8 cellular contexts compared by ENCODE assay signal in genomic region chr2:58046585-58047372, GRCh38. TPM values are rescaled to one million over a fixed set of nuclear protein-coding genes. Genes with fewer than 3 reads are reported as not detected.
A peak's percentile ranks its signal among the peaks of the same experiment; 100 is the strongest.
DNase-seq lines count a peak whose midpoint lies in the region; TF ChIP-seq lines count a peak whose summit lies in the region.

VRK2 (plus strand) TSS chr2:58046806; CDS start chr2:58048832, 2,026 bp downstream.

- H3K4me1 Mint-ChIP-seq in H9, result peaks cover 25 to 32% of the 10 kb centered on the region in 2 experiments
- H3K4me1 Mint-ChIP-seq in activated naive CD8-positive, alpha-beta T cell (ENCODE audit: low read depth), result peaks cover 57% of the 10 kb centered on the region

- H4K5ac ChIP-seq in H9 (ENCODE audit: insufficient read length, low read depth, low read length), result peak within 1 kb of the TSS; percentile 92

- H2AFZ ChIP-seq in H9 (ENCODE audit: low read length) (peak within 1 kb of the TSS; percentile 88), parathyroid adenoma (peak within 1 kb of the TSS; percentile 99)

- H3K4me3 Mint-ChIP-seq in H9, result peak within 1 kb of the TSS; percentile 78 to 83
- peak within 1 kb of the TSS; percentile 89 for H3K4me3 Mint-ChIP-seq in activated naive CD8-positive, alpha-beta T cell

- in situ Hi-C loops in G401 (cut with HindIII; ENCODE audit: low sequenced_read_pairs), result no loop called here

- H3K36me3 Mint-ChIP-seq in H9 (ENCODE audit: insufficient read depth in 1 of 3, low read depth in 3 of 3), result peaks cover 3 to 12% (median 7%) of the 10 kb centered on the region in 3 experiments; a peak in 5 of 7 replicates
- peaks cover 6% of the 10 kb centered on the region for H3K36me3 Mint-ChIP-seq in activated naive CD8-positive, alpha-beta T cell

- H3K79me2 ChIP-seq in H9 (ENCODE audit: insufficient read depth, low read length) (no peaks in the 10 kb centered on the region), parathyroid adenoma (no peaks in the 10 kb centered on the region)

- H4K20me1 ChIP-seq in H9 (ENCODE audit: control insufficient read depth, insufficient read depth, insufficient read length), result no peaks in the 10 kb centered on the region

- peaks cover 31% of the 10 kb centered on the region for H3K36me3 ChIP-seq in MG63
- no peaks in the 10 kb centered on the region for H3K36me3 ChIP-seq in parathyroid adenoma (ENCODE audit: control insufficient read depth, insufficient read depth, low read length)
- no peaks in the 10 kb centered on the region for H3K36me3 ChIP-seq in tibial nerve

- intact Hi-C loops in head of caudate nucleus (cut with DNase I), result no loop called here

- H3K23ac ChIP-seq in H9 (ENCODE audit: insufficient read length, low read depth, low read length), result no peak within 1 kb of the TSS

- no peak within 1 kb of the TSS for H4K8ac ChIP-seq in H9 (replicated peaks; ENCODE audit: insufficient read length, low read depth, low read length)

- TF ChIP-seq EP300 in tibial nerve (IDR thresholded peaks at IDR 0.05), result peak in 1 of 2 donors; percentile 85

- H3K4me1 ChIP-seq in H9 (ENCODE audit: insufficient read depth, low read length) (peaks cover 2% of the 10 kb centered on the region; the same call in 1 of the 2 replicates), parathyroid adenoma (peaks cover 10% of the 10 kb centered on the region), tibial nerve (peaks cover 0 to 35% (median 14%) of the 10 kb centered on the region in 4 donors)

- peaks cover 13% of the 10 kb centered on the region for H3K23me2 ChIP-seq in H9 (ENCODE audit: insufficient read length, low read depth, low read length, poor library complexity, severe bottlenecking)

- TF ChIP-seq CTCF in H9 (conservative IDR thresholded peaks at IDR 0.05), result no peak; the same call in 2 of the 3 replicates
- TF ChIP-seq CTCF in parathyroid adenoma (IDR thresholded peaks at IDR 0.05), result peak; percentile 32
- TF ChIP-seq CTCF in tibial nerve (IDR thresholded peaks at IDR 0.05), result peak in 2 of 5 experiments; percentile 28 to 44

- no peak within 1 kb of the TSS for H4K91ac ChIP-seq in H9 (ENCODE audit: insufficient read length, low read depth, low read length)

- no peak within 1 kb of the TSS for H3T11ph ChIP-seq in H9 (ENCODE audit: low read length)

- WGBS in H9 (ENCODE audit: extremely low coverage, insufficient read length, low lambda C conversion rate), result no CpG with 5 or more reads among the region's 76 CpGs
- 1% methylated on average over 32 to 59 of the region's 76 CpGs for WGBS in tibial nerve, 2 donors

- H2BK12ac ChIP-seq in H9 (ENCODE audit: insufficient read length, low read depth, low read length), result peak within 1 kb of the TSS; percentile 57

- H3K27ac Mint-ChIP-seq in H9, result peak within 1 kb of the TSS; percentile 93
- peak within 1 kb of the TSS; percentile 91 for H3K27ac Mint-ChIP-seq in activated naive CD8-positive, alpha-beta T cell

- H2BK5ac ChIP-seq in H9 (ENCODE audit: insufficient read length, low read length), result no peak within 1 kb of the TSS

- H3K4me2 ChIP-seq in H9 (ENCODE audit: insufficient read depth, insufficient read length, low read length), result peak within 1 kb of the TSS; percentile 97
- H3K4me2 ChIP-seq in parathyroid adenoma (ENCODE audit: low read length), result peak within 1 kb of the TSS; percentile 73

- DNase-seq in G401 (ENCODE audit: low spot score) (peak; percentile 34), H9 (peak; percentile 92), MG63 (peak; percentile 96), SKM-1 (lab: John Stamatoyannopoulos, UW; ENCODE audit: unreplicated experiment) (peak; percentile 82), head of caudate nucleus (peak; percentile 26 to 81 (median 62)), tibial nerve (ENCODE audit: low spot score in 2 of 2) (peak; percentile 69 to 72)

- H3K56ac ChIP-seq in H9 (ENCODE audit: insufficient read length, low read depth, low read length), result no peak within 1 kb of the TSS

- peak within 1 kb of the TSS; percentile 93 for H3K9ac ChIP-seq in H9 (ENCODE audit: extremely low read depth, insufficient read length, low read length)
- peak within 1 kb of the TSS; percentile 88 for H3K9ac ChIP-seq in parathyroid adenoma

- H3K4me3 ChIP-seq in MG63 (peak within 1 kb of the TSS; percentile 85), parathyroid adenoma (ENCODE audit: low read depth, low read length) (peak within 1 kb of the TSS; percentile 65), tibial nerve (peak within 1 kb of the TSS; percentile 63 to 92 (median 76))

- H3K9me3 ChIP-seq in H9 (ENCODE audit: control insufficient read depth, low read depth, low read length) (no peaks in the 10 kb centered on the region), MG63 (no peaks in the 10 kb centered on the region), parathyroid adenoma (ENCODE audit: control insufficient read depth, low read length) (no peaks in the 10 kb centered on the region), tibial nerve (no peaks in the 10 kb centered on the region)

- no peaks in the 10 kb centered on the region for H3K79me1 ChIP-seq in H9 (ENCODE audit: insufficient read depth, low read depth, low read length, poor library complexity, severe bottlenecking)

- H3K27me3 Mint-ChIP-seq in H9 (ENCODE audit: low read depth), result no peaks in the 10 kb centered on the region
- no peaks in the 10 kb centered on the region for H3K27me3 Mint-ChIP-seq in activated naive CD8-positive, alpha-beta T cell

- TF ChIP-seq POLR2A in tibial nerve (IDR thresholded peaks at IDR 0.05), result peak; percentile 25 to 60

- no peaks in the 10 kb centered on the region for H3K27me3 ChIP-seq in H9 (ENCODE audit: insufficient read depth, low read length)
- no peaks in the 10 kb centered on the region for H3K27me3 ChIP-seq in MG63
- H3K27me3 ChIP-seq in parathyroid adenoma (ENCODE audit: control insufficient read depth, insufficient read depth, low read length), result no peaks in the 10 kb centered on the region
- no peaks in the 10 kb centered on the region for H3K27me3 ChIP-seq in tibial nerve

- H2BK120ac ChIP-seq in H9 (ENCODE audit: low read depth, low read length, poor library complexity, severe bottlenecking), result peak within 1 kb of the TSS; percentile 12

- H3K9me3 Mint-ChIP-seq in H9, result no peaks in the 10 kb centered on the region
- H3K9me3 Mint-ChIP-seq in activated naive CD8-positive, alpha-beta T cell (ENCODE audit: low read depth), result no peaks in the 10 kb centered on the region

- peak within 1 kb of the TSS; percentile 98 for H3K14ac ChIP-seq in H9 (ENCODE audit: insufficient read depth, low read length)

- H2BK15ac ChIP-seq in H9 (ENCODE audit: low read depth, low read length), result no peak within 1 kb of the TSS

- H3K18ac ChIP-seq in H9 (ENCODE audit: insufficient read length, low read depth, low read length), result peak within 1 kb of the TSS; percentile 98

- no peak within 1 kb of the TSS for H2AK5ac ChIP-seq in H9 (ENCODE audit: insufficient read length, low read length)

- H3K4ac ChIP-seq in H9 (ENCODE audit: low read depth, low read length), result no peak within 1 kb of the TSS; the same call in 1 of the 2 replicates

- H3K27ac ChIP-seq in H9 (ENCODE audit: insufficient read length, low read depth, low read length) (peak within 1 kb of the TSS; percentile 93), parathyroid adenoma (peak within 1 kb of the TSS; percentile 91), tibial nerve (peak within 1 kb of the TSS; percentile 81 to 98 (median 93))

- no peak within 1 kb of the TSS for H2BK20ac ChIP-seq in H9 (ENCODE audit: low read depth, low read length, poor library complexity, severe bottlenecking)

RNA-seq across cellular contexts. Expression of gene VRK2, which starts in this region (rescaled TPM):
- 16.9 and 20.6 TPM in 2 replicates for total RNA-seq in G401 (2014; rRNA removed; shearing (Covaris generic))
- 22.6 and 23.8 TPM in 2 replicates for total RNA-seq in H9 (2021)
- total RNA-seq in MG63 (2014; rRNA removed; shearing (Covaris generic); ENCODE audit: low replicate concordance), result 24.9 and 45.4 TPM in 2 replicates
- total RNA-seq in tibial nerve, result 10 to 100 TPM in 3 of 4 donors, 1 to 10 TPM in 1; 8.0 to 15.9 (median 14.2) TPM

Comparison
In these comparisons a context has a peak if more than half of its experiments do, and no peak if none do; other contexts are left out.
1. Peak in every context shown above with its lines: DNase-seq, H3K4me3 ChIP-seq and H3K27ac ChIP-seq.
2. DNase-seq: peak in every context shown above with its lines; median percentile 96 in MG63; 92 in H9; 82 in SKM-1; 70 in tibial nerve; 62 in head of caudate nucleus; 34 in G401.